Comparison of ENCODE assay signal across 8 cellular contexts in the genomic region with DNA sequence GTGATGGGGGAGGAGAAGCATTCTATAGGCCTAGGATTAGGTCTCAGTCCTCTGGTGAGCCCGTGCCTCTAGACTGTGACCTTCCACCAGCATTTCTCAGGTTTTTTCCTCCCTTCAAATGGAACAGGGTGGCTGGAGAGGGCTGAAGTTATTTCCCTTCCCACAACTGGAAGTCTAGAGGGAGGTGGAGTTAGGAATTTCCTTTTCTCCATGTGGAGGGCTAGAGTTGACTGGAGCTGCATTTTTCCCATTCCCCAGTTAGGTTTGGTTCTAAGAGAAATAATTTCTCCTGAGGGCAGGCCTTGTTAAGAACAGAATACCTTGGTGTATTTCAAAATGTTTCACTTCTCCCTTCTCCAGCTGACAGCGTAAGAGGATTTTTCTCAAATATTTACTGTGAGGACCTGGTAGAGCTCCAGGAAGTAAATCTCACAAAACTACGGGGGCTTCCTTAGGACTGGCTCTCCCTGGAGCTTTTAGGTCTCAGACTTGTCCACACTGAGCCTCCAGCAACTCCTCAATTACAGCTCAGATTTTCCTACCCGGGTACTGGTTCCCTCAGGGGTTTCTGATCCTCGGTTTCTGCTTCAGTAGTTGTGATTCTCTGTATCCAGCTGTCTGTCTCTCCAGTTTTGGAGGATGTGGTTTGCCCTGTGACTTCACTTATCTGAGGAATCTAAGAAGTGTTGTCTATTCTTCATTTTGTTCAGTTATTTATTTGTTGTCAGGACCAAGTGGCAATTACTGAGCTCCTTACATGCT. TPM values are rescaled to one million over a fixed set of nuclear protein-coding genes. Genes with fewer than 3 reads are reported as not detected.
A peak's percentile ranks its signal among the peaks of the same experiment; 100 is the strongest.
DNase-seq lines count a peak whose midpoint lies in the region; ATAC-seq and TF ChIP-seq lines count a peak whose summit lies in the region.

No MANE protein-coding gene starts in this region.

- WGBS in mesodermal cell (ENCODE audit: insufficient coverage in 2 of 2), 2 experiments, result 47% methylated on average over 4 of the region's 5 CpGs; no CpG with 5 or more reads in 1 of the 2 experiments

- no TSS peak for BruUV-seq in MCF 10A (replicated peaks; lab: Mats Ljungman, UMichigan)

- H3K9me2 ChIP-seq in DOHH2 (replicated peaks; ENCODE audit: control insufficient read depth, low read length), result no peaks in the 10 kb centered on the region

- CTCF ChIA-PET in MCF 10A (lab: Yijun Ruan, JAX), result interaction anchor here (0.5 to 1.9 kb wide), 12 partner anchors 9 to 348 kb away, joined by 3 to 10 read pairs (median 3); no protein-coding TSS in a partner anchor

- peak overlapping the region; percentile 97 for H3K27ac Mint-ChIP-seq in MCF 10A (ENCODE audit: low read depth, unreplicated experiment)

- H3K9me3 ChIP-seq in DOHH2 (ENCODE audit: control insufficient read depth, insufficient read depth, low read length) (peaks cover 7% of the 10 kb centered on the region; the same call in 1 of the 2 replicates), mesodermal cell (ENCODE audit: control insufficient read depth, low read length) (peaks cover 17% of the 10 kb centered on the region)

- no peaks in the 10 kb centered on the region for H3F3A ChIP-seq in DOHH2 (ENCODE audit: control insufficient read depth, insufficient read depth)

- ATAC-seq in GM21515 (IDR thresholded peaks at IDR 0.05; ENCODE audit: unreplicated experiment), result no peak

- H4K20me1 ChIP-seq in DOHH2 (ENCODE audit: control insufficient read depth, insufficient read depth, low read depth, low read length), result no peaks in the 10 kb centered on the region

- H3K4me3 Mint-ChIP-seq in MCF 10A (ENCODE audit: unreplicated experiment), result peak overlapping the region; percentile 65

- H3K36me3 ChIP-seq in DOHH2 (ENCODE audit: control insufficient read depth, low read length), result no peaks in the 10 kb centered on the region
- peaks cover 30% of the 10 kb centered on the region for H3K36me3 ChIP-seq in mesodermal cell (ENCODE audit: control insufficient read depth, insufficient read depth, low read length)

- POLR2A ChIA-PET in MCF 10A (lab: Yijun Ruan, JAX), result interaction anchor here (0.6 to 13.7 kb wide), 22 partner anchors 9 to 1522 kb away, joined by 3 to 205 read pairs (median 4); a partner anchor contains a TSS

- H3K4me1 ChIP-seq in DOHH2 (ENCODE audit: control insufficient read depth, low read length) (peaks cover 29% of the 10 kb centered on the region), mesodermal cell (ENCODE audit: control insufficient read depth, insufficient read depth, low read length, poor library complexity, severe bottlenecking) (peaks cover 26% of the 10 kb centered on the region)

- H3K4me1 Mint-ChIP-seq in MCF 10A (ENCODE audit: insufficient read depth, unreplicated experiment), result peaks cover 59% of the 10 kb centered on the region

- no peak overlapping the region for H3K4me3 ChIP-seq in DOHH2 (ENCODE audit: low read length)
- no peak overlapping the region for H3K4me3 ChIP-seq in mesodermal cell (ENCODE audit: extremely low read depth, insufficient read depth, low read length, poor library complexity, severe bottlenecking)

- H3K4me2 ChIP-seq in DOHH2 (ENCODE audit: low read length), result 0 out of 2 replicates have a peak overlapping the region, but pooled peaks have one; percentile 9

- no peaks in the 10 kb centered on the region for H3K27me3 ChIP-seq in DOHH2 (ENCODE audit: control insufficient read depth, low read length)

- intact Hi-C loops in MCF 10A (cut with micrococcal nuclease), result no loop called here

- TF ChIP-seq CTCF in DOHH2 (IDR thresholded peaks at IDR 0.05; ENCODE audit: low read depth, low read length, poor library complexity, severe bottlenecking), result no peak
- TF ChIP-seq CTCF in MCF 10A (IDR thresholded peaks at IDR 0.05; ENCODE audit: unreplicated experiment), result no peak

- DNase-seq in Kasumi-1 (lab: John Stamatoyannopoulos, UW) (peak; percentile 50 to 53), MCF 10A (ENCODE audit: unreplicated experiment) (peak; percentile 42), NCI-H1105 treated with DMSO at 0.1 percent for 48 hours (lab: John Stamatoyannopoulos, UW) (no peak), NCI-H446 treated with DMSO at 0.1 percent for 48 hours (lab: John Stamatoyannopoulos, UW) (no peak)
- DNase-seq in activated effector memory CD4-positive, alpha-beta T cell treated with anti-CD3 and anti-CD28 coated beads, Interleukin-2, amount 50 U/mL, for 16 hours, result no peak

- peaks cover 5% of the 10 kb centered on the region for H3K36me3 Mint-ChIP-seq in MCF 10A (ENCODE audit: insufficient read depth, unreplicated experiment)

- H3K27ac ChIP-seq in DOHH2 (ENCODE audit: low read depth, low read length) (no peak overlapping the region), mesodermal cell (ENCODE audit: low read depth, low read length, severe bottlenecking) (peak overlapping the region; percentile 98)

- H3K27me3 Mint-ChIP-seq in MCF 10A (ENCODE audit: insufficient read depth, unreplicated experiment), result no peaks in the 10 kb centered on the region

- H3K79me2 ChIP-seq in DOHH2 (ENCODE audit: control insufficient read depth, low read length), result peaks cover 94% of the 10 kb centered on the region

- peaks cover 7% of the 10 kb centered on the region for H3K9me3 Mint-ChIP-seq in MCF 10A (ENCODE audit: unreplicated experiment)

RNA-seq across cellular contexts. Expression of a gene that starts 6.0 kb away (rescaled TPM):
- total RNA-seq in MCF 10A (2022), result 51.8 and 69.0 TPM in 2 replicates
- 33.4 TPM for polyA plus RNA-seq in mesodermal cell (2013, experiment 1 of 2)
- 33.0 TPM for polyA plus RNA-seq in mesodermal cell (2013, experiment 2 of 2)

RNA-seq across cellular contexts. Expression of a gene that starts 49.4 kb away (rescaled TPM):
- 91.9 and 101 TPM in 2 replicates for total RNA-seq in MCF 10A (2022)
- 86.2 TPM for polyA plus RNA-seq in mesodermal cell (2013, experiment 1 of 2)
- polyA plus RNA-seq in mesodermal cell (2013, experiment 2 of 2), result 91.9 TPM

Comparison
In these comparisons a context has a peak if more than half of its experiments do, and no peak if none do; other contexts are left out.
1. DNase-seq: peak in Kasumi-1 (2 of 2) and MCF 10A (single experiment); none in activated effector memory CD4-positive, alpha-beta T cell treated with anti-CD3 and anti-CD28 coated beads, Interleukin-2, amount 50 U/mL, for 16 hours (single experiment), NCI-H1105 treated with DMSO at 0.1 percent for 48 hours (single experiment) and NCI-H446 treated with DMSO at 0.1 percent for 48 hours (single experiment).